In genomic region chr18:49694402-49694801, GRCh38 we compare ENCODE assay signal across 27 cellular contexts.
"Had no signal": no experiment of that assay in that cellular context is flagged by ENCODE, and none has a peak within 500 bp of the region (broad histone marks: within the 10 kb centered on the region; RNA-seq: fewer than 3 reads in every experiment).

No MANE protein-coding gene starts in this region.

- H3K27me3 Mint-ChIP-seq: activated naive CD8-positive, alpha-beta T cell treated with anti-CD3 and anti-CD28 coated beads for 36 hours; central memory CD8-positive, alpha-beta T cell had no signal

- H3K27me3 ChIP-seq: breast epithelium, colonic mucosa, dorsolateral prefrontal cortex, esophagus muscularis mucosa, gastrocnemius medialis, spleen, thyroid gland, upper lobe of right lung had no signal

- ATAC-seq: activated T-cell treated with anti-CD3 and anti-CD28 coated beads, Interleukin-2, amount 50 U/mL, for 4 hours; effector memory CD8-positive, alpha-beta T cell; gastrocnemius medialis; naive thymus-derived CD4-positive, alpha-beta T cell; stimulated activated naive CD8-positive, alpha-beta T cell treated with anti-CD3 and anti-CD28 coated beads, Interleukin-15, Interleukin-2, amounts not matched to agents 100 U/mL and 50 U/mL, for 24 hours; upper lobe of right lung had no signal

- H3K4me3 ChIP-seq: breast epithelium, colonic mucosa, dorsolateral prefrontal cortex, esophagus muscularis mucosa, gastrocnemius medialis, prostate gland, spleen, thyroid gland, upper lobe of right lung had no signal

- H3K36me3 ChIP-seq: breast epithelium, colonic mucosa, esophagus muscularis mucosa, gastrocnemius medialis, prostate gland, spleen, thyroid gland, upper lobe of right lung had no signal

- H3K27ac Mint-ChIP-seq: activated naive CD8-positive, alpha-beta T cell treated with anti-CD3 and anti-CD28 coated beads for 36 hours; activated T-helper 2 cell treated with anti-CD3 and anti-CD28 coated beads, Interferon-gamma antibody, Interleukin-2, Interleukin-4, amounts not matched to agents 10 μg/mL and 5 μg/mL and 100 μg/mL, durations not matched to agents 14 hours and 24 hours and 36 hours; effector memory CD8-positive, alpha-beta T cell; memory B cell; naive thymus-derived CD4-positive, alpha-beta T cell; T-helper 1 cell treated with Interleukin-12 subunit alpha and Interleukin-12 subunit beta and Interleukin-4 antibody, amounts not matched to agents 30 μg/mL and 1 μg/mL, for 36 hours had no signal

- H3K4me3 Mint-ChIP-seq: activated naive CD8-positive, alpha-beta T cell treated with anti-CD3 and anti-CD28 coated beads for 36 hours; activated T-cell treated with anti-CD3 and anti-CD28 coated beads, Interleukin-2, amount 50 U/mL, for 4 hours; central memory CD8-positive, alpha-beta T cell; effector memory CD8-positive, alpha-beta T cell; memory B cell; naive thymus-derived CD4-positive, alpha-beta T cell; T-helper 1 cell treated with Interleukin-12 subunit alpha and Interleukin-12 subunit beta and Interleukin-4 antibody, amounts not matched to agents 30 μg/mL and 1 μg/mL, for 36 hours had no signal

- H3K27ac ChIP-seq: breast epithelium, colonic mucosa, dorsolateral prefrontal cortex, esophagus muscularis mucosa, gastrocnemius medialis, prostate gland, spleen, thyroid gland, upper lobe of right lung had no signal

- H3K9me3 Mint-ChIP-seq: activated naive CD8-positive, alpha-beta T cell treated with anti-CD3 and anti-CD28 coated beads for 36 hours; activated T-cell treated with anti-CD3 and anti-CD28 coated beads, Interleukin-2, amount 50 U/mL, for 4 hours; activated T-helper 2 cell treated with anti-CD3 and anti-CD28 coated beads, Interferon-gamma antibody, Interleukin-2, Interleukin-4, amounts not matched to agents 10 μg/mL and 5 μg/mL and 100 μg/mL, durations not matched to agents 14 hours and 24 hours and 36 hours; central memory CD8-positive, alpha-beta T cell; memory B cell; naive thymus-derived CD4-positive, alpha-beta T cell; T-helper 1 cell treated with Interleukin-12 subunit alpha and Interleukin-12 subunit beta and Interleukin-4 antibody, amounts not matched to agents 30 μg/mL and 1 μg/mL, for 36 hours had no signal

- H3K9me3 ChIP-seq: colonic mucosa, esophagus muscularis mucosa, gastrocnemius medialis, prostate gland, spleen, thyroid gland, upper lobe of right lung had no signal

- H3K4me1 Mint-ChIP-seq: memory B cell had no signal

- DNase-seq: activated CD4-positive, alpha-beta T cell treated with anti-CD3 and anti-CD28 coated beads for 4 hours; activated CD4-positive, alpha-beta T cell treated with anti-CD3 and anti-CD28 coated beads, Interleukin-2, amount 50 U/mL, for 48 hours; activated CD4-positive, CD25-positive, alpha-beta regulatory T cell; activated CD8-positive, alpha-beta memory T cell treated with anti-CD3 and anti-CD28 coated beads, Interleukin-2, amount 50 U/mL, for 48 hours; activated naive CD4-positive, alpha-beta T cell; activated naive CD8-positive, alpha-beta T cell treated with anti-CD3 and anti-CD28 coated beads for 36 hours; activated T-cell treated with anti-CD3 and anti-CD28 coated beads, Interleukin-2, amount 50 U/mL, for 4 hours; amniotic stem cell; colonic mucosa; dorsolateral prefrontal cortex; effector memory CD8-positive, alpha-beta T cell; gastrocnemius medialis; hypothalamus; naive thymus-derived CD4-positive, alpha-beta T cell; spleen; stimulated activated CD4-positive, alpha-beta T cell treated with anti-CD3 and anti-CD28 coated beads, Interleukin-4, amount 100 ng/mL, for 24 hours; stimulated activated naive CD8-positive, alpha-beta T cell treated with anti-CD3 and anti-CD28 coated beads, Interleukin-15, Interleukin-2, amounts not matched to agents 100 U/mL and 50 U/mL, for 24 hours; substantia nigra; thyroid gland; upper lobe of right lung had no signal

- H3K36me3 Mint-ChIP-seq: activated naive CD8-positive, alpha-beta T cell treated with anti-CD3 and anti-CD28 coated beads for 36 hours; memory B cell; naive thymus-derived CD4-positive, alpha-beta T cell had no signal

- H3K4me1 ChIP-seq: breast epithelium, prostate gland had no signal
